ENCODE assay signal across 8 cellular contexts in genomic region chr6:170178561-170179477, GRCh38.
DNase-seq lines count a peak whose midpoint lies in the region; ATAC-seq and TF ChIP-seq lines count a peak whose summit lies in the region.

No MANE protein-coding gene starts in this region.

- no peak overlapping the region for H2AK5ac ChIP-seq in mesenchymal stem cell (ENCODE audit: low read length, severe bottlenecking)

- H3K4me3 ChIP-seq in MG63, result no peak overlapping the region
- no peak overlapping the region for H3K4me3 ChIP-seq in mesenchymal stem cell (ENCODE audit: insufficient read depth in 1 of 2, low read depth in 1 of 2, low read length in 2 of 2)

- no peaks in the 10 kb centered on the region for H3K27me3 ChIP-seq in MG63
- H3K27me3 ChIP-seq in mesenchymal stem cell (ENCODE audit: control insufficient read depth in 1 of 2, insufficient read depth in 1 of 2, low read length in 2 of 2), result peaks cover 0 to 7% of the 10 kb centered on the region in 2 experiments

- no peak overlapping the region for H2BK5ac ChIP-seq in mesenchymal stem cell (ENCODE audit: low read depth, low read length, poor library complexity, severe bottlenecking)

- H3K9me3 ChIP-seq in MG63, result no peaks in the 10 kb centered on the region
- H3K9me3 ChIP-seq in mesenchymal stem cell (ENCODE audit: control insufficient read depth, low read length), result no peaks in the 10 kb centered on the region

- no peak overlapping the region for H2AFZ ChIP-seq in mesenchymal stem cell (ENCODE audit: low read depth, low read length)

- H3K18ac ChIP-seq in mesenchymal stem cell (ENCODE audit: low read depth in 1 of 2, low read length in 2 of 2), result no peak overlapping the region

- H2BK15ac ChIP-seq in mesenchymal stem cell (ENCODE audit: low read depth, poor library complexity, severe bottlenecking), result no peak overlapping the region

- H2BK12ac ChIP-seq in mesenchymal stem cell (ENCODE audit: low read length in 2 of 2), result no peak overlapping the region

- no peak overlapping the region for H3K27ac ChIP-seq in mesenchymal stem cell (ENCODE audit: low read length, poor library complexity, severe bottlenecking)

- H3K4me3 Mint-ChIP-seq in brain, result peak overlapping the region in 2 of 5 experiments; percentile 19 to 64

- H4K91ac ChIP-seq in mesenchymal stem cell (ENCODE audit: low read length), result no peak overlapping the region

- H3K14ac ChIP-seq in mesenchymal stem cell (ENCODE audit: low read length in 2 of 2), result no peak overlapping the region

- H3K4me2 ChIP-seq in mesenchymal stem cell (ENCODE audit: low read length, poor library complexity, severe bottlenecking), result no peak overlapping the region

- no peaks in the 10 kb centered on the region for H3K79me1 ChIP-seq in mesenchymal stem cell (replicated peaks; ENCODE audit: low read length, poor library complexity, severe bottlenecking)

- H3K27me3 Mint-ChIP-seq in brain, result peaks cover 6% of the 10 kb centered on the region

- H3K9me3 Mint-ChIP-seq in brain, result peaks cover 2 to 12% (median 4%) of the 10 kb centered on the region in 5 experiments
- H3K9me3 Mint-ChIP-seq in activated naive CD4-positive, alpha-beta T cell treated with anti-CD3 and anti-CD28 coated beads, Interleukin-2, amount 50 U/mL, for 72 hours, result peaks cover 14 to 19% of the 10 kb centered on the region in 2 donors

- H3K4ac ChIP-seq in mesenchymal stem cell (ENCODE audit: low read depth in 1 of 2, low read length in 2 of 2), result no peak overlapping the region

- no peaks in the 10 kb centered on the region for H3K4me1 ChIP-seq in mesenchymal stem cell (ENCODE audit: control insufficient read depth, insufficient read depth, low read depth, low read length)

- no peak for ATAC-seq in HG02884 (IDR thresholded peaks at IDR 0.05; ENCODE audit: unreplicated experiment)
- ATAC-seq in activated naive CD4-positive, alpha-beta T cell treated with anti-CD3 and anti-CD28 coated beads, Interleukin-2, amount 50 U/mL, for 72 hours, result no peak

- TF ChIP-seq CTCF in AG09319 (IDR thresholded peaks at IDR 0.05; ENCODE audit: low read depth, low read length), result no peak
- no peak for TF ChIP-seq CTCF in brain (conservative IDR thresholded peaks at IDR 0.05)

- no peak overlapping the region for H4K8ac ChIP-seq in mesenchymal stem cell (ENCODE audit: low read length)

- 93% methylated on average over 28 of the region's 30 CpGs for whole genome bisulfite sequencing in mesenchymal stem cell

- no peak overlapping the region for H3K23ac ChIP-seq in mesenchymal stem cell (ENCODE audit: low read length in 2 of 2)

- H2BK120ac ChIP-seq in mesenchymal stem cell (ENCODE audit: low read depth, low read length), result no peak overlapping the region

- peak overlapping the region; percentile 65 for H3K9ac ChIP-seq in mesenchymal stem cell (ENCODE audit: low read length)

- H3K27ac Mint-ChIP-seq in brain, result peak overlapping the region; percentile 43 to 96 (median 87)
- no peak overlapping the region for H3K27ac Mint-ChIP-seq in activated naive CD4-positive, alpha-beta T cell treated with anti-CD3 and anti-CD28 coated beads, Interleukin-2, amount 50 U/mL, for 72 hours

- H3K36me3 ChIP-seq in MG63, result no peaks in the 10 kb centered on the region
- no peaks in the 10 kb centered on the region for H3K36me3 ChIP-seq in mesenchymal stem cell (ENCODE audit: control insufficient read depth in 1 of 2, insufficient read depth in 2 of 2, low read depth in 1 of 2, low read length in 2 of 2)

- peak; percentile 77 for DNase-seq in AG09319 (ENCODE audit: extremely low read depth, low read depth)
- DNase-seq in MG63, result peak; percentile 90
- DNase-seq in mesenchymal stem cell, result no peak
- no peak for DNase-seq in activated naive CD4-positive, alpha-beta T cell treated with anti-CD3 and anti-CD28 coated beads, Interleukin-2, amount 50 U/mL, for 72 hours (ENCODE audit: low spot score in 2 of 2)
- no peak for DNase-seq in NCI-H82 (lab: John Stamatoyannopoulos, UW)
- no peak for DNase-seq in RPMI8226

- peaks cover 39% of the 10 kb centered on the region for H3K4me1 Mint-ChIP-seq in brain

- H3K36me3 Mint-ChIP-seq in brain, result no peaks in the 10 kb centered on the region
- H3K36me3 Mint-ChIP-seq in activated naive CD4-positive, alpha-beta T cell treated with anti-CD3 and anti-CD28 coated beads, Interleukin-2, amount 50 U/mL, for 72 hours, result peaks cover 7 to 8% of the 10 kb centered on the region in 2 donors

Comparison
In these comparisons a context has a peak if more than half of its experiments do, and no peak if none do; other contexts are left out.
1. DNase-seq: peak in AG09319 (single experiment) and MG63 (single experiment); none in mesenchymal stem cell (single experiment), activated naive CD4-positive, alpha-beta T cell treated with anti-CD3 and anti-CD28 coated beads, Interleukin-2, amount 50 U/mL, for 72 hours (0 of 2), NCI-H82 (single experiment) and RPMI8226 (single experiment).
2. H3K27ac Mint-ChIP-seq: peak in brain (5 of 5); none in activated naive CD4-positive, alpha-beta T cell treated with anti-CD3 and anti-CD28 coated beads, Interleukin-2, amount 50 U/mL, for 72 hours (0 of 2).